Comparison of ENCODE assay signal across 9 cellular contexts in the genomic region with DNA sequence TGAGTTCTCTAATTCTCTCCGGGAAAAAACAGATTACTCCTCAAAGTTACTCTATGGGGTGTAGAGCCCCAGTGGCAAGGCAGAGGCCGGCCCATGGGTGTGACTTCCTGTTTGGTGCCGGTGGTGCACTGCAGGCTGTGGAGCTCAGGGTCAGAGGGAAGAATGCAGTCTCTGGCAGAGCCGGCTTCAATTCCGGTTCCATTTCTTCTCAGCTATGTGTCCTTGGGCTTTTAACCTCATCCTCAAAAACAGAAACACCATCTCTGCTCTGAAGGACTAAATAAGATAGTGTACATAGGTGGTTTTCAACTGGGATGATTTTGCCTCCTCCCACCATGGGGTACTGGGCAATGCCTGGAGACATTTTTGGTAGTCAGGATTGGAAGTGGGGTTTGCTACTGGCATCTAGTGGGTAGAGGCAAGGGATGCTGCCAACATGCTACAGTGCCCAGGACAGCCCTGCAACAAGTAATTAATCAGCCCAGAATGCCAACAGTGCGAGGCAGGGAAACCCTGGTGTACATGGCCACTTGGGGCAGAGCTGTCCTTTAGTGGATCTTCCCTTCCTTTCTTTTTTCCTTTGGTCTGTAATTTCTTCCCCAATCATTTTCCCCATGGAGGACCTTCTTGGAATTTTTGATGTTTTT.
DNase-seq lines count a peak whose midpoint lies in the region; ATAC-seq and TF ChIP-seq lines count a peak whose summit lies in the region.
"Had no signal": no experiment of that assay in that cellular context is flagged by ENCODE, and none has a peak within 500 bp of the region (broad histone marks: within the 10 kb centered on the region; RNA-seq: fewer than 3 reads in every experiment).

No MANE protein-coding gene starts in this region.

- ATAC-seq in HG02763 (IDR thresholded peaks at IDR 0.05; ENCODE audit: unreplicated experiment), result peak; percentile 60
- ATAC-seq in GM21423 (IDR thresholded peaks at IDR 0.05; ENCODE audit: unreplicated experiment), result no peak

- H3K4me1 Mint-ChIP-seq in activated CD4-positive, alpha-beta memory T cell treated with anti-CD3 and anti-CD28 coated beads for 36 hours (ENCODE audit: low read depth), result no peaks in the 10 kb centered on the region

- peak overlapping the region; percentile 65 for H4K91ac ChIP-seq in mesenchymal stem cell (ENCODE audit: low read length)

- H4K8ac ChIP-seq in mesenchymal stem cell (ENCODE audit: low read length), result no peak overlapping the region

- peak; percentile 49 for DNase-seq in activated CD4-positive, alpha-beta memory T cell treated with anti-CD3 and anti-CD28 coated beads for 36 hours
- DNase-seq in mesenchymal stem cell (no peak), KBM-7 (no peak), HuH-7.5 (ENCODE audit: low spot score) (no peak), GM19240 (ENCODE audit: insufficient read length, low spot score) (no peak)

- no peak overlapping the region for H2BK5ac ChIP-seq in mesenchymal stem cell (ENCODE audit: low read depth, low read length, poor library complexity, severe bottlenecking)

- H3K23ac ChIP-seq in mesenchymal stem cell (ENCODE audit: low read length in 2 of 2), result no peak overlapping the region

- H3K14ac ChIP-seq in mesenchymal stem cell (ENCODE audit: low read length in 2 of 2), result no peak overlapping the region

- H3K4me3 ChIP-seq in GM12875 (ENCODE audit: low read depth, low read length), result no peak overlapping the region
- H3K4me3 ChIP-seq in mesenchymal stem cell (ENCODE audit: insufficient read depth in 1 of 2, low read depth in 1 of 2, low read length in 2 of 2), result no peak overlapping the region
- H3K4me3 ChIP-seq: tibial artery had no signal

- WGBS in mesenchymal stem cell, result 58% methylated on average over 2 of the region's 6 CpGs

- H3K36me3 Mint-ChIP-seq in activated CD4-positive, alpha-beta memory T cell treated with anti-CD3 and anti-CD28 coated beads for 36 hours, result no peaks in the 10 kb centered on the region

- H2AFZ ChIP-seq in mesenchymal stem cell (ENCODE audit: low read depth, low read length), result no peak overlapping the region

- POLR2A ChIA-PET in activated CD4-positive, alpha-beta memory T cell treated with anti-CD3 and anti-CD28 coated beads for 36 hours (lab: Charles Lee), result no interaction called here

- H3K79me1 ChIP-seq in mesenchymal stem cell (replicated peaks; ENCODE audit: low read length, poor library complexity, severe bottlenecking), result no peaks in the 10 kb centered on the region

- no peak overlapping the region for H2BK15ac ChIP-seq in mesenchymal stem cell (ENCODE audit: low read depth, poor library complexity, severe bottlenecking)

- no peaks in the 10 kb centered on the region for H3K9me3 ChIP-seq in mesenchymal stem cell (ENCODE audit: control insufficient read depth, low read length)
- H3K9me3 ChIP-seq: tibial artery had no signal

- H3K9ac ChIP-seq in mesenchymal stem cell (ENCODE audit: low read length), result no peak overlapping the region

- no peak overlapping the region for H2AK5ac ChIP-seq in mesenchymal stem cell (ENCODE audit: low read length, severe bottlenecking)

- H3K27ac Mint-ChIP-seq in activated CD4-positive, alpha-beta memory T cell treated with anti-CD3 and anti-CD28 coated beads for 36 hours, result no peak overlapping the region

- peaks cover 3 to 4% of the 10 kb centered on the region in 2 experiments for H3K27me3 ChIP-seq in mesenchymal stem cell (ENCODE audit: control insufficient read depth in 1 of 2, insufficient read depth in 1 of 2, low read length in 2 of 2)
- H3K27me3 ChIP-seq: tibial artery had no signal

- no peak overlapping the region for H3K4ac ChIP-seq in mesenchymal stem cell (ENCODE audit: low read depth in 1 of 2, low read length in 2 of 2)

- intact Hi-C loops in activated CD4-positive, alpha-beta memory T cell treated with anti-CD3 and anti-CD28 coated beads for 36 hours (cut with micrococcal nuclease), result no loop called here

- no peak overlapping the region for H2BK12ac ChIP-seq in mesenchymal stem cell (ENCODE audit: low read length in 2 of 2)

- no peaks in the 10 kb centered on the region for H3K27me3 Mint-ChIP-seq in activated CD4-positive, alpha-beta memory T cell treated with anti-CD3 and anti-CD28 coated beads for 36 hours

- H3K36me3 ChIP-seq in mesenchymal stem cell (ENCODE audit: control insufficient read depth in 1 of 2, insufficient read depth in 2 of 2, low read depth in 1 of 2, low read length in 2 of 2), result no peaks in the 10 kb centered on the region
- H3K36me3 ChIP-seq: tibial artery had no signal

- no peak overlapping the region for H3K4me2 ChIP-seq in mesenchymal stem cell (ENCODE audit: low read length, poor library complexity, severe bottlenecking)

- H3K4me3 Mint-ChIP-seq in activated CD4-positive, alpha-beta memory T cell treated with anti-CD3 and anti-CD28 coated beads for 36 hours, result no peak overlapping the region

- 0 out of 2 replicates have a peak, but pooled peaks have one; percentile 9 for TF ChIP-seq CTCF in GM12875 (IDR thresholded peaks at IDR 0.05; ENCODE audit: borderline replicate concordance, insufficient read depth, low read depth, low read length)

- H3K18ac ChIP-seq in mesenchymal stem cell (ENCODE audit: low read depth in 1 of 2, low read length in 2 of 2), result peak overlapping the region in 1 of 2 experiments; percentile 22

- in situ Hi-C loops in KBM-7 (cut with MboI; ENCODE audit: low pct_unique_long_range_greater_than_20kb, low sequenced_read_pairs), result no loop called here

- CTCF ChIA-PET in activated CD4-positive, alpha-beta memory T cell treated with anti-CD3 and anti-CD28 coated beads for 36 hours (lab: Charles Lee), result interaction anchor here (0.8 kb wide), 1 partner anchor 167 kb away, joined by 3 read pairs; no protein-coding TSS in a partner anchor

- H3K4me1 ChIP-seq in mesenchymal stem cell (ENCODE audit: control insufficient read depth, insufficient read depth, low read depth, low read length), result no peaks in the 10 kb centered on the region
- H3K4me1 ChIP-seq: tibial artery had no signal

- no peaks in the 10 kb centered on the region for H3K9me3 Mint-ChIP-seq in activated CD4-positive, alpha-beta memory T cell treated with anti-CD3 and anti-CD28 coated beads for 36 hours

- no peak overlapping the region for H3K27ac ChIP-seq in mesenchymal stem cell (ENCODE audit: low read length, poor library complexity, severe bottlenecking)
- H3K27ac ChIP-seq: tibial artery had no signal

- H2BK120ac ChIP-seq in mesenchymal stem cell (ENCODE audit: low read depth, low read length), result no peak overlapping the region
